9 cellular contexts compared by ENCODE assay signal in the genomic region with DNA sequence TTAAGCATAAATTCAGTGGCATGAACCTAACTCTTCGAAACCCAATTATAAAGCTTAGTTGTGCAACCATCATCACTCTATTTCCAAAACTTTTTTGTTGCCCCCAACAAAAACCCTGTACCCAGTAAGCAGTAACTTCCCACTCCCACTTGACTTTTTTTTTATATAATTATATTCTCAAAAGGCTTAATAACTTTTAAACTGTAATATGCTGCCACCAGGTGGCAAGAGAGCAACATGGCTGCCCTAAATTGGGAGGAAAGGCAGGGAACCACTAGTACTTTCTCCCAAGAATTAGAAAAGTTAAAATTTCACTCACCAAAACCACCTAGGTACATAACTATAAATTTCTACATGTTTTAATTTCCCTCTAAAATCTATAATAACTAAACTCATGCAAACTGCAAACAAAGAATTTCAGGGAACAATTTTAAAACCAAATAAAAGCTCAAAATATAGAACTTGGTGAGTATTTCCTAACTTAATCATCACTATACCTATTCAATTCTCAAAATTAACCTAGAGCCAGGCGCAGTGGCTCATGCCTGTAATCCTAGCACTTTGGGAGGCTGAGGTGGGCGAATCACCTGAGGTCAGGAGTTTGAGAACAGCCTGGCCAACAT. TPM values are rescaled to one million over a fixed set of nuclear protein-coding genes. Genes with fewer than 3 reads are reported as not detected.
DNase-seq lines count a peak whose midpoint lies in the region; ATAC-seq, FAIRE-seq and TF ChIP-seq lines count a peak whose summit lies in the region.
"Had no signal": no experiment of that assay in that cellular context is flagged by ENCODE, and none has a peak within 500 bp of the region (broad histone marks: within the 10 kb centered on the region; RNA-seq: fewer than 3 reads in every experiment).

No MANE protein-coding gene starts in this region.

- peaks cover 61% of the 10 kb centered on the region for H3K79me2 ChIP-seq in GM23338 (replicated peaks; ENCODE audit: insufficient read depth)

- H3K36me3 Mint-ChIP-seq in GM23338 (ENCODE audit: low read depth) = peaks cover 4% of the 10 kb centered on the region; the same call in 1 of the 3 replicates
- peaks cover 2% of the 10 kb centered on the region for H3K36me3 Mint-ChIP-seq in activated naive CD8-positive, alpha-beta T cell treated with anti-CD3 and anti-CD28 coated beads, Interleukin-2, amount 50 U/mL, for 24 hours (ENCODE audit: low read depth)

- H2AFZ ChIP-seq in GM23338 = no peak overlapping the region

- TF ChIP-seq CTCF in GM23338 (conservative IDR thresholded peaks at IDR 0.05; ENCODE audit: low read depth in 2 of 2) = peak; percentile 71 to 90
- peak; percentile 48 for TF ChIP-seq CTCF in bronchial epithelial cell (IDR thresholded peaks at IDR 0.05; ENCODE audit: insufficient read depth, low read length, severe bottlenecking)
- TF ChIP-seq CTCF in right lobe of liver (IDR thresholded peaks at IDR 0.05) = peak; percentile 71 to 79 (median 74)

- H3K27ac Mint-ChIP-seq in GM23338 = no peak overlapping the region
- H3K27ac Mint-ChIP-seq in activated naive CD8-positive, alpha-beta T cell treated with anti-CD3 and anti-CD28 coated beads, Interleukin-2, amount 50 U/mL, for 24 hours = no peak overlapping the region
- H3K27ac Mint-ChIP-seq: T-cell had no signal

- ATAC-seq in GM23338 (peak; percentile 20; the same call in 2 of the 3 replicates), right lobe of liver (peak; percentile 66 to 74 (median 72))
- ATAC-seq in activated naive CD8-positive, alpha-beta T cell treated with anti-CD3 and anti-CD28 coated beads, Interleukin-2, amount 50 U/mL, for 24 hours = no peak
- ATAC-seq: T-cell had no signal

- H3K4me1 ChIP-seq in GM23338 (ENCODE audit: insufficient read depth) (peaks cover 22% of the 10 kb centered on the region; the same call in 1 of the 2 replicates), right lobe of liver (peaks cover 0 to 9% (median 0%) of the 10 kb centered on the region in 4 donors)

- no peaks in the 10 kb centered on the region for H3K27me3 Mint-ChIP-seq in GM23338 (ENCODE audit: insufficient read depth, low read depth, poor library complexity)
- H3K27me3 Mint-ChIP-seq in activated naive CD8-positive, alpha-beta T cell treated with anti-CD3 and anti-CD28 coated beads, Interleukin-2, amount 50 U/mL, for 24 hours = no peaks in the 10 kb centered on the region
- H3K27me3 Mint-ChIP-seq: T-cell had no signal

- 0 out of 2 replicates have a peak, but pooled peaks cover 3% of the 10 kb centered on the region for H3F3A ChIP-seq in GM23338 (replicated peaks; ENCODE audit: low read depth)

- FAIRE-seq in bronchial epithelial cell (lab: Jason Lieb, UNC) (no peak), H54 (lab: Jason Lieb, UNC) (no peak)

- peaks cover 13% of the 10 kb centered on the region for H3K4me1 Mint-ChIP-seq in GM23338
- H3K4me1 Mint-ChIP-seq in activated naive CD8-positive, alpha-beta T cell treated with anti-CD3 and anti-CD28 coated beads, Interleukin-2, amount 50 U/mL, for 24 hours = peaks cover 13% of the 10 kb centered on the region

- H3K4me3 Mint-ChIP-seq in GM23338 = no peak overlapping the region
- H3K4me3 Mint-ChIP-seq in activated naive CD8-positive, alpha-beta T cell treated with anti-CD3 and anti-CD28 coated beads, Interleukin-2, amount 50 U/mL, for 24 hours = no peak overlapping the region
- H3K4me3 Mint-ChIP-seq: T-cell had no signal

- H3K9me3 Mint-ChIP-seq in GM23338 = no peaks in the 10 kb centered on the region; the same call in 2 of the 3 replicates
- no peaks in the 10 kb centered on the region for H3K9me3 Mint-ChIP-seq in activated naive CD8-positive, alpha-beta T cell treated with anti-CD3 and anti-CD28 coated beads, Interleukin-2, amount 50 U/mL, for 24 hours
- H3K9me3 Mint-ChIP-seq: T-cell had no signal

- H3K4me2 ChIP-seq in GM23338 = no peak overlapping the region

- H4K20me1 ChIP-seq in GM23338 (replicated peaks; ENCODE audit: insufficient read depth) = peaks cover 42% of the 10 kb centered on the region

- intact Hi-C loops in right lobe of liver (cut with DNase I) = loop anchor here (5.0 kb wide), 2 partner anchors 43 to 48 kb away; partner anchors contain the start of gene RNF38 (in 1 of the 2)

- peak; percentile 62 for DNase-seq in COR-L47 (lab: John Stamatoyannopoulos, UW)
- DNase-seq in GM23338 (ENCODE audit: low spot score) = peak; percentile 81
- peak; percentile 74 for DNase-seq in NCI-H69 (lab: John Stamatoyannopoulos, UW)
- DNase-seq in bronchial epithelial cell (ENCODE audit: low read depth) = peak; percentile 42
- no peak for DNase-seq in right lobe of liver
- no peak for DNase-seq in activated naive CD8-positive, alpha-beta T cell treated with anti-CD3 and anti-CD28 coated beads, Interleukin-2, amount 50 U/mL, for 24 hours
- no peak for DNase-seq in H54 (ENCODE audit: insufficient read length, low spot score)
- no peak for DNase-seq in stimulated activated CD4-positive, alpha-beta T cell treated with anti-CD3 and anti-CD28 coated beads, Interleukin-2, amount 100 ng/mL, for 48 hours

- no peaks in the 10 kb centered on the region for H3K9me3 ChIP-seq in right lobe of liver

- H3K9me2 ChIP-seq in GM23338 (ENCODE audit: insufficient read depth) = no peaks in the 10 kb centered on the region

- H3K4me3 ChIP-seq in GM23338 (no peak overlapping the region), bronchial epithelial cell (ENCODE audit: low read depth, low read length) (no peak overlapping the region), right lobe of liver (no peak overlapping the region)

- TF ChIP-seq POLR2A in right lobe of liver (IDR thresholded peaks at IDR 0.05) (no peak), H54 (IDR thresholded peaks at IDR 0.05; ENCODE audit: low read depth, low read length) (no peak)

- H3K27me3 ChIP-seq in GM23338 (ENCODE audit: insufficient read depth) (no peaks in the 10 kb centered on the region), bronchial epithelial cell (ENCODE audit: control insufficient read depth, insufficient read depth, low read length) (no peaks in the 10 kb centered on the region), right lobe of liver (no peaks in the 10 kb centered on the region)

- H3K27ac ChIP-seq in GM23338 (ENCODE audit: low read depth) (peak overlapping the region; percentile 43; the same call in 1 of the 2 replicates), right lobe of liver (no peak overlapping the region)

- 57% methylated on average over 3 of the region's 3 CpGs for WGBS in right lobe of liver (ENCODE audit: insufficient coverage, low coverage, low lambda C conversion rate, missing lambda C conversion rate)

- H3K36me3 ChIP-seq in GM23338 (ENCODE audit: insufficient read depth) (no peaks in the 10 kb centered on the region), bronchial epithelial cell (ENCODE audit: control insufficient read depth, insufficient read depth, low read length) (no peaks in the 10 kb centered on the region), right lobe of liver (no peaks in the 10 kb centered on the region)

TF ChIP-seq in GM23338, 12 proteins besides CTCF, POLR2A, EP300 and RAD21:
- TF ChIP-seq STAT1 (IDR thresholded peaks at IDR 0.05; ENCODE audit: unreplicated experiment) (no peak), EZH2 (IDR thresholded peaks at IDR 0.05; ENCODE audit: low read depth, unreplicated experiment) (no peak)

RNA-seq across cellular contexts. Expression of gene RNF38, which starts 50.2 kb away (rescaled TPM):
- total RNA-seq in GM23338 (2014; rRNA removed; shearing (Covaris generic)) = 60.3 and 61.9 TPM in 2 replicates
- polyA plus RNA-seq in GM23338 (2016; fragmentation: Nextera tagmentation; extraction: Ambion mirVana) = 13.7 and 15.6 TPM in 2 replicates
- total RNA-seq in bronchial epithelial cell = 5.4 and 5.5 TPM in 2 replicates
- total RNA-seq in right lobe of liver = 10 to 100 TPM in 4 of 6 experiments, 1 to 10 TPM in 2; 6.8 to 13.5 (median 11.9) TPM

Comparison
In these comparisons a context has a peak if more than half of its experiments do, and no peak if none do; other contexts are left out.
1. DNase-seq: peak in COR-L47 (single experiment), GM23338 (single experiment), NCI-H69 (single experiment) and bronchial epithelial cell (single experiment); none in right lobe of liver (0 of 3), activated naive CD8-positive, alpha-beta T cell treated with anti-CD3 and anti-CD28 coated beads, Interleukin-2, amount 50 U/mL, for 24 hours (single experiment), H54 (single experiment) and stimulated activated CD4-positive, alpha-beta T cell treated with anti-CD3 and anti-CD28 coated beads, Interleukin-2, amount 100 ng/mL, for 48 hours (0 of 2).
2. Peak in every context shown above with its lines, with median percentiles within 50 percentile points of each other: CTCF ChIP-seq.